ENCODE assay signal across 8 cellular contexts in genomic region chr13:44436589-44437337, GRCh38.
DNase-seq lines count a peak whose midpoint lies in the region; ATAC-seq and TF ChIP-seq lines count a peak whose summit lies in the region.

No MANE protein-coding gene starts in this region.

- H3K4me3 ChIP-seq in CD8-positive, alpha-beta T cell (ENCODE audit: low read depth, low read length): peak overlapping the region; percentile 57

- DNase-seq in CD8-positive, alpha-beta T cell: peak in 6 of 7 experiments; percentile 20 to 58 (median 38)
- DNase-seq in OCI-M1 (lab: John Stamatoyannopoulos, UW) (peak; percentile 95), activated T-helper 1 cell treated with Interleukin-2 at 50 U/mL for 16 hours (ENCODE audit: low read depth) (peak; percentile 25), midbrain (lab: John Stamatoyannopoulos, UW) (peak; percentile 95)
- DNase-seq in stimulated activated CD8-positive, alpha-beta memory T cell treated with anti-CD3 and anti-CD28 coated beads, Interleukin-7, amount 100 ng/mL, for 4 hours (ENCODE audit: low read depth in 2 of 2): peak; percentile 18 to 38

- H3K4me3 Mint-ChIP-seq in CD8-positive, alpha-beta T cell: peak overlapping the region; percentile 89

- peaks cover 29% of the 10 kb centered on the region for H3K4me1 Mint-ChIP-seq in CD8-positive, alpha-beta T cell (ENCODE audit: low read depth)

- peaks cover 12% of the 10 kb centered on the region for H3K36me3 Mint-ChIP-seq in CD8-positive, alpha-beta T cell

- TF ChIP-seq RAD21 in Ishikawa (IDR thresholded peaks at IDR 0.05; ENCODE audit: low read depth): no peak

- intact Hi-C loops in CD8-positive, alpha-beta T cell (cut with DNase I, micrococcal nuclease): loop anchor here (1.0 to 10.0 kb wide), 9 partner anchors 141 to 1352 kb away; partner anchors contain the start of gene TSC22D1 (in 2 of the 2)

- H3K4me1 ChIP-seq in CD8-positive, alpha-beta T cell (ENCODE audit: insufficient read depth, low read length): peaks cover 24% of the 10 kb centered on the region

- no peak overlapping the region for H3K27ac ChIP-seq in CD8-positive, alpha-beta T cell (ENCODE audit: low read depth, low read length)

- H3K9me3 Mint-ChIP-seq in CD8-positive, alpha-beta T cell: no peaks in the 10 kb centered on the region

- H3K27me3 ChIP-seq in CD8-positive, alpha-beta T cell (ENCODE audit: insufficient read depth, low read length): no peaks in the 10 kb centered on the region

- H3K36me3 ChIP-seq in CD8-positive, alpha-beta T cell (ENCODE audit: insufficient read depth, low read length): no peaks in the 10 kb centered on the region

- no peak for TF ChIP-seq EP300 in Ishikawa (IDR thresholded peaks at IDR 0.05; ENCODE audit: borderline replicate concordance)

- no peak for TF ChIP-seq CTCF in CD8-positive, alpha-beta T cell (IDR thresholded peaks at IDR 0.05)

- CTCF ChIA-PET in CD8-positive, alpha-beta T cell (lab: Charles Lee): interaction anchor here (1.0 to 7.3 kb wide), 12 partner anchors 9 to 536 kb away, joined by 3 to 89 read pairs (median 6); no protein-coding TSS in a partner anchor

- peak; percentile 34 for ATAC-seq in CD8-positive, alpha-beta T cell
- peak; percentile 84 for ATAC-seq in esophagus mucosa
- ATAC-seq in HG02970 (IDR thresholded peaks at IDR 0.05; ENCODE audit: low FRiP score, unreplicated experiment): no peak

- POLR2A ChIA-PET in CD8-positive, alpha-beta T cell (lab: Charles Lee): interaction anchor here (1.5 kb wide), 1 partner anchor 246 kb away, joined by 4 read pairs; no protein-coding TSS in a partner anchor

- H3K27ac Mint-ChIP-seq in CD8-positive, alpha-beta T cell: peak overlapping the region; percentile 34

- peaks cover 5% of the 10 kb centered on the region for H3K27me3 Mint-ChIP-seq in CD8-positive, alpha-beta T cell (ENCODE audit: low read depth)

- H3K9me3 ChIP-seq in CD8-positive, alpha-beta T cell (ENCODE audit: low read length): no peaks in the 10 kb centered on the region

TF ChIP-seq in Ishikawa, 13 proteins besides CTCF, POLR2A, EP300 and RAD21:
- TF ChIP-seq FOXM1 (IDR thresholded peaks at IDR 0.05; ENCODE audit: borderline replicate concordance, low read depth) (no peak), YY1 (IDR thresholded peaks at IDR 0.05; ENCODE audit: low read depth) (no peak), EGR1 (IDR thresholded peaks at IDR 0.05) (0 out of 2 replicates have a peak, but pooled peaks have one; percentile 13), USF1 (IDR thresholded peaks at IDR 0.05) (no peak), NFIC (IDR thresholded peaks at IDR 0.05) (no peak), TCF12 (IDR thresholded peaks at IDR 0.05; ENCODE audit: low read depth) (peak; percentile 22; the same call in 1 of the 2 replicates), TAF1 (IDR thresholded peaks at IDR 0.05; ENCODE audit: low read depth) (peak; percentile 65; the same call in 1 of the 2 replicates), ZBTB7A (IDR thresholded peaks at IDR 0.05; ENCODE audit: low read depth) (0 out of 2 replicates have a peak, but pooled peaks have one; percentile 45), CREB1 (IDR thresholded peaks at IDR 0.05; ENCODE audit: low read depth) (no peak)
- TF ChIP-seq, protein P1, sequence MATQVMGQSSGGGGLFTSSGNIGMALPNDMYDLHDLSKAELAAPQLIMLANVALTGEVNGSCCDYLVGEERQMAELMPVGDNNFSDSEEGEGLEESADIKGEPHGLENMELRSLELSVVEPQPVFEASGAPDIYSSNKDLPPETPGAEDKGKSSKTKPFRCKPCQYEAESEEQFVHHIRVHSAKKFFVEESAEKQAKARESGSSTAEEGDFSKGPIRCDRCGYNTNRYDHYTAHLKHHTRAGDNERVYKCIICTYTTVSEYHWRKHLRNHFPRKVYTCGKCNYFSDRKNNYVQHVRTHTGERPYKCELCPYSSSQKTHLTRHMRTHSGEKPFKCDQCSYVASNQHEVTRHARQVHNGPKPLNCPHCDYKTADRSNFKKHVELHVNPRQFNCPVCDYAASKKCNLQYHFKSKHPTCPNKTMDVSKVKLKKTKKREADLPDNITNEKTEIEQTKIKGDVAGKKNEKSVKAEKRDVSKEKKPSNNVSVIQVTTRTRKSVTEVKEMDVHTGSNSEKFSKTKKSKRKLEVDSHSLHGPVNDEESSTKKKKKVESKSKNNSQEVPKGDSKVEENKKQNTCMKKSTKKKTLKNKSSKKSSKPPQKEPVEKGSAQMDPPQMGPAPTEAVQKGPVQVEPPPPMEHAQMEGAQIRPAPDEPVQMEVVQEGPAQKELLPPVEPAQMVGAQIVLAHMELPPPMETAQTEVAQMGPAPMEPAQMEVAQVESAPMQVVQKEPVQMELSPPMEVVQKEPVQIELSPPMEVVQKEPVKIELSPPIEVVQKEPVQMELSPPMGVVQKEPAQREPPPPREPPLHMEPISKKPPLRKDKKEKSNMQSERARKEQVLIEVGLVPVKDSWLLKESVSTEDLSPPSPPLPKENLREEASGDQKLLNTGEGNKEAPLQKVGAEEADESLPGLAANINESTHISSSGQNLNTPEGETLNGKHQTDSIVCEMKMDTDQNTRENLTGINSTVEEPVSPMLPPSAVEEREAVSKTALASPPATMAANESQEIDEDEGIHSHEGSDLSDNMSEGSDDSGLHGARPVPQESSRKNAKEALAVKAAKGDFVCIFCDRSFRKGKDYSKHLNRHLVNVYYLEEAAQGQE (IDR thresholded peaks at IDR 0.05; ENCODE audit: low read depth): no peak
TF ChIP-seq in Ishikawa: peak in this region for 4.

Comparison
In these comparisons a context has a peak if more than half of its experiments do, and no peak if none do; other contexts are left out.
1. DNase-seq: peak in every context shown above with its lines; median percentile 95 in OCI-M1; 95 in midbrain; 38 in CD8-positive, alpha-beta T cell; 28 in stimulated activated CD8-positive, alpha-beta memory T cell treated with anti-CD3 and anti-CD28 coated beads, Interleukin-7, amount 100 ng/mL, for 4 hours; 25 in activated T-helper 1 cell treated with Interleukin-2 at 50 U/mL for 16 hours.